10 cellular contexts compared by ENCODE assay signal in the genomic region with DNA sequence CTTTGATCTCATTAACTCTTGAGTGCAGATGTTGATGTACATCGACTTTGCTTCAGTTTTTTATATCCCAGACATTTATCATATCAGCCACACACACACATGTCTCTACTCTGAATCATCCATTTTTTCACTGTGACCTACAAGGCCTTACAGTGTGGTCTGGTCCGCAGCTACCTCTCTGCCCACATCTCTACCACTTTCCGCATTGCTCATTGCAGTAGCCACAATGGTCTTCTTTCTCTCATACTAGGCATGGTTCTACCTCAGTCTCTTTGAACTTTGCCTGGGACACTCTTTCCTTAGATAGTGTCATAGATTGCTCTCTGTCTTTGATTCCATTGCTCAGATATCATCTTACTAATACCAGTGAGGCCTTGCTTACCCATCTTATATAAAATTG.
DNase-seq lines count a peak whose midpoint lies in the region; ATAC-seq and TF ChIP-seq lines count a peak whose summit lies in the region.
"Had no signal": no experiment of that assay in that cellular context is flagged by ENCODE, and none has a peak within 500 bp of the region (broad histone marks: within the 10 kb centered on the region; RNA-seq: fewer than 3 reads in every experiment).

No MANE protein-coding gene starts in this region.

- H3K27ac ChIP-seq in heart right ventricle, result no peak overlapping the region

- H3K4me1 ChIP-seq in heart right ventricle, result no peaks in the 10 kb centered on the region
- H3K4me1 ChIP-seq: Caco-2 had no signal

- 88 to 91% methylated on average over 3 of the region's 3 CpGs for WGBS in heart right ventricle, 2 donors

- H3K27me3 ChIP-seq in heart right ventricle, result no peaks in the 10 kb centered on the region

- TF ChIP-seq CTCF in GM20000 (IDR thresholded peaks at IDR 0.05; ENCODE audit: extremely low read depth, missing control alignments) (no peak), fibroblast of pulmonary artery (IDR thresholded peaks at IDR 0.05; ENCODE audit: low read length, missing control alignments) (no peak), heart right ventricle (IDR thresholded peaks at IDR 0.05) (no peak)

- ATAC-seq in SK-N-SH treated with all-trans-retinoic acid at 6 μM for 48 hours, result peak; percentile 38; the same call in 2 of the 3 replicates
- ATAC-seq in heart right ventricle, result no peak
- no peak for ATAC-seq in left colon
- no peak for ATAC-seq in HG03139 (IDR thresholded peaks at IDR 0.05; ENCODE audit: unreplicated experiment)

- H3K36me3 ChIP-seq in heart right ventricle, result peaks cover 0 to 69% (median 31%) of the 10 kb centered on the region in 9 donors

- intact Hi-C loops in heart right ventricle (cut with DNase I), result loop anchor here in 1 of 10 donors (5.0 kb wide), 1 partner anchor 1807 kb away; no protein-coding TSS in a partner anchor
- intact Hi-C loops in left colon (cut with DNase I, micrococcal nuclease), result no loop called here

- H3K4me3 ChIP-seq in fibroblast of pulmonary artery (replicated peaks; ENCODE audit: low read depth, low read length) (no peak overlapping the region), heart right ventricle (no peak overlapping the region)

- DNase-seq in Daoy (ENCODE audit: low read depth) (peak; percentile 36), GM20000 (ENCODE audit: low spot score) (peak; percentile 8), fibroblast of pulmonary artery (ENCODE audit: low read depth) (peak; percentile 33), heart right ventricle (no peak), NCI-H2107 (lab: John Stamatoyannopoulos, UW) (no peak), left colon (no peak)
- DNase-seq: Caco-2, NCI-H2029 had no signal

- H3K9me3 ChIP-seq in heart right ventricle, result no peaks in the 10 kb centered on the region
- H3K9me3 ChIP-seq: Caco-2 had no signal

TF ChIP-seq in SK-N-SH treated with all-trans-retinoic acid at 6 μM for 48 hours, 23 proteins besides CTCF, POLR2A, EP300 and RAD21:
- TF ChIP-seq, protein P1, sequence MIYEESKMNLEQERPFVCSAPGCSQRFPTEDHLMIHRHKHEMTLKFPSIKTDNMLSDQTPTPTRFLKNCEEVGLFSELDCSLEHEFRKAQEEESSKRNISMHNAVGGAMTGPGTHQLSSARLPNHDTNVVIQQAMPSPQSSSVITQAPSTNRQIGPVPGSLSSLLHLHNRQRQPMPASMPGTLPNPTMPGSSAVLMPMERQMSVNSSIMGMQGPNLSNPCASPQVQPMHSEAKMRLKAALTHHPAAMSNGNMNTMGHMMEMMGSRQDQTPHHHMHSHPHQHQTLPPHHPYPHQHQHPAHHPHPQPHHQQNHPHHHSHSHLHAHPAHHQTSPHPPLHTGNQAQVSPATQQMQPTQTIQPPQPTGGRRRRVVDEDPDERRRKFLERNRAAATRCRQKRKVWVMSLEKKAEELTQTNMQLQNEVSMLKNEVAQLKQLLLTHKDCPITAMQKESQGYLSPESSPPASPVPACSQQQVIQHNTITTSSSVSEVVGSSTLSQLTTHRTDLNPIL (CRISPR knock-in tag; IDR thresholded peaks at IDR 0.05; ENCODE audit: low read depth), result no peak
- TF ChIP-seq ISL1 (CRISPR knock-in tag; IDR thresholded peaks at IDR 0.05) (0 out of 2 replicates have a peak, but pooled peaks have one; percentile 20), TCF4 (CRISPR knock-in tag; IDR thresholded peaks at IDR 0.05; ENCODE audit: borderline replicate concordance) (no peak; the same call in 1 of the 2 replicates), RARB (CRISPR knock-in tag; IDR thresholded peaks at IDR 0.05) (no peak), ZNF70 (CRISPR knock-in tag; IDR thresholded peaks at IDR 0.05) (no peak), ZFP3 (CRISPR knock-in tag; IDR thresholded peaks at IDR 0.05) (no peak), ZC3H10 (CRISPR knock-in tag; IDR thresholded peaks at IDR 0.05) (no peak)
- TF ChIP-seq, protein P2, sequence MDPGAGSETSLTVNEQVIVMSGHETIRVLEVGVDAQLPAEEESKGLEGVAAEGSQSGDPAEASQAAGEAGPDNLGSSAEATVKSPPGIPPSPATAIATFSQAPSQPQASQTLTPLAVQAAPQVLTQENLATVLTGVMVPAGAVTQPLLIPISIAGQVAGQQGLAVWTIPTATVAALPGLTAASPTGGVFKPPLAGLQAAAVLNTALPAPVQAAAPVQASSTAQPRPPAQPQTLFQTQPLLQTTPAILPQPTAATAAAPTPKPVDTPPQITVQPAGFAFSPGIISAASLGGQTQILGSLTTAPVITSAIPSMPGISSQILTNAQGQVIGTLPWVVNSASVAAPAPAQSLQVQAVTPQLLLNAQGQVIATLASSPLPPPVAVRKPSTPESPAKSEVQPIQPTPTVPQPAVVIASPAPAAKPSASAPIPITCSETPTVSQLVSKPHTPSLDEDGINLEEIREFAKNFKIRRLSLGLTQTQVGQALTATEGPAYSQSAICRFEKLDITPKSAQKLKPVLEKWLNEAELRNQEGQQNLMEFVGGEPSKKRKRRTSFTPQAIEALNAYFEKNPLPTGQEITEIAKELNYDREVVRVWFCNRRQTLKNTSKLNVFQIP (CRISPR knock-in tag; IDR thresholded peaks at IDR 0.05; ENCODE audit: borderline replicate concordance, low read depth), result no peak
TF ChIP-seq in SK-N-SH treated with all-trans-retinoic acid at 6 μM for 48 hours: peak in this region for 1.

Comparison
In these comparisons a context has a peak if more than half of its experiments do, and no peak if none do; other contexts are left out.
1. DNase-seq: peak in Daoy (single experiment), GM20000 (single experiment) and fibroblast of pulmonary artery (single experiment); none in heart right ventricle (0 of 2), NCI-H2107 (single experiment) and left colon (0 of 2).